Comparison of ENCODE assay signal across 21 cellular contexts in the genomic region with DNA sequence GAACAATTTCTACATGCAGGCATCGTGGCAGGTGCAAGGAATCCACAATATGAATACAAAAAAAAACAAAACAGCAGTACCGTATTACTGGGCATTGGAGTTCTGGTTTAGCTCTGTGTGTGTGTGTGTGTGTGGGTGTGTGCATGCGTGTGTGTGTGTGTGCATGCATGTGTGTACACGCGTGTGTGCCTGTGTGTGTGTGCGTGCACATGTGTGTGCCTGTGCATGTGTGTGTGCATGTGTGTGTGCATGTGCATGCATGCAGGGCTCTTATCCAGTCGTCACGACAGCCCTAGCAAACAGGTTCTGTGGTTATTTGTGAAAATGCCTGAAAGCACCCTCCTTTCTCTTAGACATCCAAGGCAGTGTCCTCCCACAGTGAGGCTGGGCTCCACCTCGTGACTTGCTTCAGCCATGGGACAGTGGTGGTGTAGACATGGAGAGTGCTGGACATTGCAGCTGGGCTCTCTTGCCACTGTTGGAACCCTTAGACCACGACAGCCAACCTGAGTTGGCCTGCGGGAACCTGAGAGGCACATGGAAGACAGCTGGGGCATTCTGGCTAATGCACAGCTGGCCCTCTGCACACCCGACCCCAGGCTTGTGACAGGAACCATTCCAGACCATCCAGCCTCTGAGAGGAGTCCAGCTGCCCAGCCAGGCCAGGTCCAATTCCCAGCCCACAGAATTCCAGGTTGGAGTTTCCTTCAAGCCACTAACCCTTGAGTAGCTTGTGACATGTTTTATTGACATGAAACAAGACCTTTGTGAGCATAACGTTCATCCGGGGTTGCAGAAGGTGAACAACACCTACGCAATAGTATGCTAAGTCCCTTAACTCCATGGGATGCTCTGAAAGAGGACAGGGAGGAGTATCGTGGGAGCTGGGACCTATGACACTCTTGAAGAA.
DNase-seq lines count a peak whose midpoint lies in the region; ATAC-seq and TF ChIP-seq lines count a peak whose summit lies in the region.
"Had no signal": no experiment of that assay in that cellular context is flagged by ENCODE, and none has a peak within 500 bp of the region (broad histone marks: within the 10 kb centered on the region; RNA-seq: fewer than 3 reads in every experiment).

No MANE protein-coding gene starts in this region.

- ATAC-seq in left ventricle myocardium superior, result no peak
- ATAC-seq in foreskin keratinocyte, result no peak
- ATAC-seq: A549, GM12878 had no signal

- H3K4me1 ChIP-seq in foreskin keratinocyte, result no peaks in the 10 kb centered on the region
- H3K4me1 ChIP-seq: A549 had no signal

- no peak for TF ChIP-seq CTCF in foreskin keratinocyte (conservative IDR thresholded peaks at IDR 0.05)

- H3K27ac ChIP-seq in foreskin keratinocyte, result no peak overlapping the region
- H3K27ac ChIP-seq: A549; BLaER1 treated with 17β-estradiol and CSF1 and Interleukin-3, amounts not matched to agents 10 nM and 100 nM; GM23248 had no signal

- DNase-seq in cardiac septum (ENCODE audit: low spot score), result peak; percentile 63
- no peak for DNase-seq in left ventricle myocardium superior
- peak; percentile 24 for DNase-seq in islet precursor cell
- DNase-seq in posterior vena cava (ENCODE audit: low spot score), result peak; percentile 50
- DNase-seq in activated CD4-positive, alpha-beta T cell treated with anti-CD3 and anti-CD28 coated beads, Interleukin-2, amount 50 U/mL, for 4 hours, result no peak
- DNase-seq in activated gamma-delta T cell treated with Interleukin-2 at 50 U/mL for 16 hours, result no peak
- DNase-seq in SIG-M5 (lab: John Stamatoyannopoulos, UW), result no peak
- no peak for DNase-seq in foreskin keratinocyte
- DNase-seq: DND-41, GDM1, GM23248, IMR-90, Karpas-422, MM.1S, NCI-H1092 treated with DMSO at 0.1 percent for 48 hours, NCI-H2081 treated with DMSO at 0.1 percent for 48 hours, NCI-H510A treated with DMSO at 0.1 percent for 48 hours, NCI-H82 had no signal

- no peaks in the 10 kb centered on the region for H3K27me3 ChIP-seq in foreskin keratinocyte
- H3K27me3 ChIP-seq: BLaER1 treated with 17β-estradiol and CSF1 and Interleukin-3, amounts not matched to agents 10 nM and 100 nM had no signal

- intact Hi-C loops in cardiac septum (cut with DNase I), result no loop called here
- intact Hi-C loops in left ventricle myocardium superior (cut with micrococcal nuclease), result no loop called here
- intact Hi-C loops in posterior vena cava (cut with DNase I), result no loop called here

Comparison
In these comparisons a context has a peak if more than half of its experiments do, and no peak if none do; other contexts are left out.
1. DNase-seq: peak in cardiac septum (single experiment), islet precursor cell (single experiment) and posterior vena cava (single experiment); none in left ventricle myocardium superior (single experiment), activated CD4-positive, alpha-beta T cell treated with anti-CD3 and anti-CD28 coated beads, Interleukin-2, amount 50 U/mL, for 4 hours (0 of 2), activated gamma-delta T cell treated with Interleukin-2 at 50 U/mL for 16 hours (single experiment), SIG-M5 (single experiment) and foreskin keratinocyte (0 of 2).